15 cellular contexts compared by ENCODE assay signal in the genomic region with DNA sequence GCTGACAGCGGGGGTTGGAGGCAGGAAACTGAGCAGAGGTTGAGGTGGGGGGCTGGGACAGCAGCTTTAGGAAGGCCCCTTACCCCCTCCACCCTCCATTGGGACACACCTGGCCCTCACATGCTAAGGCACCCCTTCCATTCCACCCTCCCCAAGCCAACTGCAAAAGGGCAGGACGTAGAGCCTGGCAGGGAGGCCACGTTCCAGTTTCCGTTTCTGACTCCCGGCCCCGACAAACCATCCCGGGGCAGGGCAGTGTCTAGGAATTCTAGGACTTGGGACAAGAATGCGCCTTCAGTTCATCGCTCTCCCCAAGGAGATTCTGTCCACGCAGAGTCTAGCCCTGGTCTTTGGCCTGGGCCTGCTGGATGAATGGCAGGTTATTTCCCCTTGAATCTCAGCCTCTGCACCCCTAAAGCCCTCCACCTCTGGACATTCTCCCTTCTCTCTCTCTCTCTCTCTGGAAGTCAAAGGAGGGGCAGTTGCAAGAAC. TPM values are rescaled to one million over a fixed set of nuclear protein-coding genes. Genes with fewer than 3 reads are reported as not detected.
DNase-seq lines count a peak whose midpoint lies in the region; ATAC-seq, FAIRE-seq and TF ChIP-seq lines count a peak whose summit lies in the region.
"Had no signal": no experiment of that assay in that cellular context is flagged by ENCODE, and none has a peak within 500 bp of the region (broad histone marks: within the 10 kb centered on the region; RNA-seq: fewer than 3 reads in every experiment).

No MANE protein-coding gene starts in this region.

- H3K27ac Mint-ChIP-seq in CD8-positive, alpha-beta memory T cell: peak overlapping the region in 1 of 8 donors; percentile 11
- peak overlapping the region in 1 of 2 donors; percentile 49 for H3K27ac Mint-ChIP-seq in natural killer cell
- H3K27ac Mint-ChIP-seq: activated CD8-positive, alpha-beta memory T cell treated with anti-CD3 and anti-CD28 coated beads, Interleukin-2, amount 10 ng/mL, durations not matched to agents 7 days and 5 days had no signal

- CTCF ChIA-PET in CD8-positive, alpha-beta memory T cell (lab: Charles Lee): no interaction called here

- H2AFZ ChIP-seq in hepatocyte: no peak overlapping the region

- H3K36me3 ChIP-seq in CD8-positive, alpha-beta memory T cell (ENCODE audit: insufficient read depth, low read length): no peaks in the 10 kb centered on the region
- H3K36me3 ChIP-seq in hepatocyte (replicated peaks; ENCODE audit: insufficient read depth, low read depth) (no peaks in the 10 kb centered on the region), gastroesophageal sphincter (no peaks in the 10 kb centered on the region)
- H3K36me3 ChIP-seq: BLaER1 treated with 17β-estradiol and CSF1 and Interleukin-3, amounts not matched to agents 10 nM and 100 nM; neutrophil had no signal

- peak in 1 of 5 donors; percentile 44 for DNase-seq in CD8-positive, alpha-beta memory T cell
- DNase-seq in hepatocyte (ENCODE audit: low spot score) (no peak), natural killer cell (no peak), D721Med (ENCODE audit: insufficient read length, low spot score) (no peak)
- DNase-seq in activated effector memory CD4-positive, alpha-beta T cell treated with Interleukin-2 at 50 U/mL for 16 hours: no peak
- DNase-seq: MV-4-11, RPMI8226 had no signal

- POLR2A ChIA-PET in CD8-positive, alpha-beta memory T cell (lab: Charles Lee): no interaction called here

- FAIRE-seq in D721Med (lab: Jason Lieb, UNC): no peak

- H3K36me3 Mint-ChIP-seq in CD8-positive, alpha-beta memory T cell: no peaks in the 10 kb centered on the region
- no peaks in the 10 kb centered on the region for H3K36me3 Mint-ChIP-seq in natural killer cell
- H3K36me3 Mint-ChIP-seq: activated CD8-positive, alpha-beta memory T cell treated with anti-CD3 and anti-CD28 coated beads, Interleukin-2, amount 10 ng/mL, durations not matched to agents 7 days and 5 days had no signal

- H3K4me1 Mint-ChIP-seq in CD8-positive, alpha-beta memory T cell: peaks cover 38 to 56% (median 40%) of the 10 kb centered on the region in 3 donors
- H3K4me1 Mint-ChIP-seq in natural killer cell: peaks cover 27 to 46% of the 10 kb centered on the region in 2 donors

- no peak for TF ChIP-seq POLR2A in gastroesophageal sphincter (IDR thresholded peaks at IDR 0.05)

- peak overlapping the region; percentile 97 for H3K4me2 ChIP-seq in hepatocyte

- H3K4me3 ChIP-seq in CD8-positive, alpha-beta memory T cell (ENCODE audit: low read length): no peak overlapping the region
- H3K4me3 ChIP-seq in hepatocyte (no peak overlapping the region), gastroesophageal sphincter (no peak overlapping the region)
- H3K4me3 ChIP-seq: BLaER1 treated with 17β-estradiol and CSF1 and Interleukin-3, amounts not matched to agents 10 nM and 100 nM; body of pancreas had no signal

- H3K9me3 Mint-ChIP-seq in CD8-positive, alpha-beta memory T cell: no peaks in the 10 kb centered on the region
- no peaks in the 10 kb centered on the region for H3K9me3 Mint-ChIP-seq in natural killer cell

- no peaks in the 10 kb centered on the region for H3K79me2 ChIP-seq in hepatocyte

- H3K27me3 ChIP-seq in CD8-positive, alpha-beta memory T cell (ENCODE audit: insufficient read depth, low read length, poor library complexity, severe bottlenecking): no peaks in the 10 kb centered on the region
- H3K27me3 ChIP-seq in hepatocyte (peaks cover 59% of the 10 kb centered on the region), gastroesophageal sphincter (peaks cover 69% of the 10 kb centered on the region)

- 47% methylated on average over 10 of the region's 10 CpGs for WGBS in hepatocyte (ENCODE audit: low lambda C conversion rate, missing lambda C conversion rate)
- 25 to 34% methylated on average over 2 to 9 of the region's 10 CpGs for WGBS in gastroesophageal sphincter (ENCODE audit: low coverage in 1 of 2), 2 donors

- H3K27me3 Mint-ChIP-seq in CD8-positive, alpha-beta memory T cell: peaks cover 0 to 10% of the 10 kb centered on the region in 2 donors
- H3K27me3 Mint-ChIP-seq in natural killer cell (ENCODE audit: low read depth in 2 of 2): peaks cover 0 to 7% of the 10 kb centered on the region in 2 donors

- no peaks in the 10 kb centered on the region for H3K9me3 ChIP-seq in CD8-positive, alpha-beta memory T cell (ENCODE audit: low read length)
- H3K9me3 ChIP-seq in hepatocyte (ENCODE audit: low read depth): no peaks in the 10 kb centered on the region
- no peaks in the 10 kb centered on the region for H3K9me3 ChIP-seq in gastroesophageal sphincter
- H3K9me3 ChIP-seq: BLaER1 treated with 17β-estradiol and CSF1 and Interleukin-3, amounts not matched to agents 10 nM and 100 nM; body of pancreas; neutrophil had no signal

- intact Hi-C loops in natural killer cell (cut with micrococcal nuclease): no loop called here

- H4K20me1 ChIP-seq in hepatocyte (ENCODE audit: insufficient read depth, poor library complexity, severe bottlenecking): no peaks in the 10 kb centered on the region
- H4K20me1 ChIP-seq: BLaER1 treated with 17β-estradiol and CSF1 and Interleukin-3, amounts not matched to agents 10 nM and 100 nM had no signal

- peaks cover 46% of the 10 kb centered on the region for H3K4me1 ChIP-seq in CD8-positive, alpha-beta memory T cell (ENCODE audit: insufficient read depth, low read length)
- H3K4me1 ChIP-seq in hepatocyte (ENCODE audit: insufficient read depth) (peaks cover 34% of the 10 kb centered on the region), gastroesophageal sphincter (peaks cover 0 to 39% (median 22%) of the 10 kb centered on the region in 3 donors)

- ATAC-seq in natural killer cell: no peak
- ATAC-seq in HG02852 (IDR thresholded peaks at IDR 0.05; ENCODE audit: unreplicated experiment): no peak
- ATAC-seq in gastroesophageal sphincter: no peak
- ATAC-seq: activated CD8-positive, alpha-beta memory T cell treated with anti-CD3 and anti-CD28 coated beads, Interleukin-2, amount 10 ng/mL, durations not matched to agents 7 days and 5 days had no signal

- TF ChIP-seq CTCF in hepatocyte (IDR thresholded peaks at IDR 0.05; ENCODE audit: poor library complexity) (no peak), natural killer cell (IDR thresholded peaks at IDR 0.05) (no peak), gastroesophageal sphincter (IDR thresholded peaks at IDR 0.05) (no peak), D721Med (IDR thresholded peaks at IDR 0.05; ENCODE audit: insufficient read depth, missing control alignments) (no peak)

- peak overlapping the region in 4 of 7 donors; percentile 8 to 75 (median 42) for H3K4me3 Mint-ChIP-seq in CD8-positive, alpha-beta memory T cell
- H3K4me3 Mint-ChIP-seq in natural killer cell: peak overlapping the region; percentile 6
- H3K4me3 Mint-ChIP-seq: activated CD8-positive, alpha-beta memory T cell treated with anti-CD3 and anti-CD28 coated beads, Interleukin-2, amount 10 ng/mL, durations not matched to agents 7 days and 5 days had no signal

- H3K9me2 ChIP-seq in hepatocyte (replicated peaks; ENCODE audit: insufficient read depth): no peaks in the 10 kb centered on the region

- no peak for TF ChIP-seq RAD21 in Ishikawa (IDR thresholded peaks at IDR 0.05; ENCODE audit: low read depth)

- TF ChIP-seq EP300 in Ishikawa (IDR thresholded peaks at IDR 0.05; ENCODE audit: borderline replicate concordance): no peak
- no peak for TF ChIP-seq EP300 in gastroesophageal sphincter (IDR thresholded peaks at IDR 0.05)

- no peak overlapping the region for H3K27ac ChIP-seq in CD8-positive, alpha-beta memory T cell (ENCODE audit: low read depth, low read length)
- H3K27ac ChIP-seq in hepatocyte (no peak overlapping the region), gastroesophageal sphincter (no peak overlapping the region)
- H3K27ac ChIP-seq: BLaER1 treated with 17β-estradiol and CSF1 and Interleukin-3, amounts not matched to agents 10 nM and 100 nM; neutrophil had no signal

TF ChIP-seq in Ishikawa, 13 proteins besides CTCF, POLR2A, EP300 and RAD21 (continues in another document):
- TF ChIP-seq YY1 (IDR thresholded peaks at IDR 0.05; ENCODE audit: low read depth): no peak
- 0 out of 2 replicates have a peak, but pooled peaks have one; percentile 4 for TF ChIP-seq TEAD4 (IDR thresholded peaks at IDR 0.05)
- TF ChIP-seq ZBTB7A (IDR thresholded peaks at IDR 0.05; ENCODE audit: low read depth): no peak
- TF ChIP-seq FOXM1 (IDR thresholded peaks at IDR 0.05; ENCODE audit: borderline replicate concordance, low read depth): no peak
- TF ChIP-seq NFIC (IDR thresholded peaks at IDR 0.05): no peak
- no peak; the same call in 1 of the 2 replicates for TF ChIP-seq TCF12 (IDR thresholded peaks at IDR 0.05; ENCODE audit: low read depth)

RNA-seq across cellular contexts. Expression of a gene that starts 1.7 kb away (rescaled TPM):
- under 1 TPM; 0.64 to 0.94 TPM for total RNA-seq in CD8-positive, alpha-beta memory T cell
- 0.68 TPM for polyA plus RNA-seq in CD8-positive, alpha-beta memory T cell
- total RNA-seq in hepatocyte: 1.6 and 1.9 TPM in 2 replicates
- polyA plus RNA-seq in hepatocyte: 1.1 and 2.2 TPM in 2 replicates
- total RNA-seq in natural killer cell: under 1 TPM; 0.21 to 0.93 (median 0.36) TPM
- total RNA-seq in gastroesophageal sphincter: not detected
- total RNA-seq: NCI-H460 had no signal

RNA-seq across cellular contexts. Expression of a gene that starts 35.7 kb away (rescaled TPM):
- total RNA-seq in CD8-positive, alpha-beta memory T cell: 100 to 1,000 TPM; 105 to 109 TPM
- polyA plus RNA-seq in CD8-positive, alpha-beta memory T cell: 69.3 TPM
- total RNA-seq in hepatocyte (92.9 and 94.7 TPM in 2 replicates), natural killer cell (100 to 1,000 TPM; 130 to 149 (median 142) TPM), gastroesophageal sphincter (100 to 1,000 TPM in 1 of 4 donors, 10 to 100 TPM in 3; 69.3 to 107 (median 83.9) TPM)
- 95.6 and 111 TPM in 2 replicates for polyA plus RNA-seq in hepatocyte
